Comparison of ENCODE assay signal across 9 cellular contexts in genomic region chr9:96137666-96138429, GRCh38.
DNase-seq lines count a peak whose midpoint lies in the region; ATAC-seq and TF ChIP-seq lines count a peak whose summit lies in the region.
"Had no signal": no experiment of that assay in that cellular context is flagged by ENCODE, and none has a peak within 500 bp of the region (broad histone marks: within the 10 kb centered on the region; RNA-seq: fewer than 3 reads in every experiment).

No MANE protein-coding gene starts in this region.

- peaks cover 3 to 10% of the 10 kb centered on the region in 2 donors for H3K27me3 Mint-ChIP-seq in CD8-positive, alpha-beta memory T cell
- peaks cover 8% of the 10 kb centered on the region for H3K27me3 Mint-ChIP-seq in activated T-helper 2 cell treated with anti-CD3 and anti-CD28 coated beads, Interferon-gamma antibody, Interleukin-2, Interleukin-4, amounts not matched to agents 10 μg/mL and 5 μg/mL and 100 μg/mL, durations not matched to agents 14 hours and 24 hours and 36 hours (ENCODE audit: low read depth)

- no peak overlapping the region for H4K8ac ChIP-seq in mesendoderm (ENCODE audit: low read depth, low read length)

- no peak overlapping the region for H2AK5ac ChIP-seq in mesendoderm (ENCODE audit: low read length)

- H3K9me3 Mint-ChIP-seq in CD8-positive, alpha-beta memory T cell = peaks cover under 1 to 11% (median 6%) of the 10 kb centered on the region in 5 donors
- H3K9me3 Mint-ChIP-seq in activated T-helper 2 cell treated with anti-CD3 and anti-CD28 coated beads, Interferon-gamma antibody, Interleukin-2, Interleukin-4, amounts not matched to agents 10 μg/mL and 5 μg/mL and 100 μg/mL, durations not matched to agents 14 hours and 24 hours and 36 hours = no peaks in the 10 kb centered on the region
- H3K9me3 Mint-ChIP-seq: stimulated activated naive CD8-positive, alpha-beta T cell treated with anti-CD3 and anti-CD28 coated beads, Interleukin-15, Interleukin-2, amounts not matched to agents 100 ng/mL and 50 ng/mL, for 24 hours had no signal

- CTCF ChIA-PET in CD8-positive, alpha-beta memory T cell (lab: Charles Lee) = no interaction called here

- H3K27ac Mint-ChIP-seq in CD8-positive, alpha-beta memory T cell = peak overlapping the region in 1 of 8 donors; percentile 25
- H3K27ac Mint-ChIP-seq in activated T-helper 2 cell treated with anti-CD3 and anti-CD28 coated beads, Interferon-gamma antibody, Interleukin-2, Interleukin-4, amounts not matched to agents 10 μg/mL and 5 μg/mL and 100 μg/mL, durations not matched to agents 14 hours and 24 hours and 36 hours = no peak overlapping the region
- H3K27ac Mint-ChIP-seq: stimulated activated naive CD8-positive, alpha-beta T cell treated with anti-CD3 and anti-CD28 coated beads, Interleukin-15, Interleukin-2, amounts not matched to agents 100 ng/mL and 50 ng/mL, for 24 hours had no signal

- intact Hi-C loops in activated T-helper 2 cell treated with anti-CD3 and anti-CD28 coated beads, Interferon-gamma antibody, Interleukin-2, Interleukin-4, amounts not matched to agents 10 μg/mL and 5 μg/mL and 100 μg/mL, durations not matched to agents 14 hours and 24 hours and 36 hours (cut with micrococcal nuclease) = no loop called here

- WGBS in mesendoderm (ENCODE audit: extremely low coverage, insufficient coverage, low lambda C conversion rate) = no CpG with 5 or more reads among the region's 6 CpGs

- no peak overlapping the region for H3K23ac ChIP-seq in mesendoderm (ENCODE audit: low read length)

- peaks cover 0 to 11% (median 1%) of the 10 kb centered on the region in 3 donors for H3K36me3 Mint-ChIP-seq in CD8-positive, alpha-beta memory T cell
- H3K36me3 Mint-ChIP-seq in activated T-helper 2 cell treated with anti-CD3 and anti-CD28 coated beads, Interferon-gamma antibody, Interleukin-2, Interleukin-4, amounts not matched to agents 10 μg/mL and 5 μg/mL and 100 μg/mL, durations not matched to agents 14 hours and 24 hours and 36 hours (ENCODE audit: low read depth) = no peaks in the 10 kb centered on the region

- peak overlapping the region; percentile 37 for H3K56ac ChIP-seq in mesendoderm (ENCODE audit: low read length)

- no peak overlapping the region for H2BK120ac ChIP-seq in mesendoderm (ENCODE audit: low read depth, low read length)

- H3K4me2 ChIP-seq in mesendoderm (ENCODE audit: low read length) = no peak overlapping the region

- peak overlapping the region in 5 of 7 donors; percentile 19 to 82 (median 30) for H3K4me3 Mint-ChIP-seq in CD8-positive, alpha-beta memory T cell
- no peak overlapping the region for H3K4me3 Mint-ChIP-seq in activated T-helper 2 cell treated with anti-CD3 and anti-CD28 coated beads, Interferon-gamma antibody, Interleukin-2, Interleukin-4, amounts not matched to agents 10 μg/mL and 5 μg/mL and 100 μg/mL, durations not matched to agents 14 hours and 24 hours and 36 hours (ENCODE audit: low read depth)
- H3K4me3 Mint-ChIP-seq: stimulated activated naive CD8-positive, alpha-beta T cell treated with anti-CD3 and anti-CD28 coated beads, Interleukin-15, Interleukin-2, amounts not matched to agents 100 ng/mL and 50 ng/mL, for 24 hours had no signal

- no peak overlapping the region for H4K5ac ChIP-seq in mesendoderm (ENCODE audit: low read length)

- H2BK5ac ChIP-seq in mesendoderm (ENCODE audit: low read length) = no peak overlapping the region

- ATAC-seq in GM21737 (IDR thresholded peaks at IDR 0.05; ENCODE audit: unreplicated experiment) (peak; percentile 27), SK-N-SH treated with all-trans-retinoic acid at 6 μM for 48 hours (no peak)

- POLR2A ChIA-PET in CD8-positive, alpha-beta memory T cell (lab: Charles Lee) = no interaction called here

- peaks cover 4 to 21% (median 14%) of the 10 kb centered on the region in 3 donors for H3K4me1 Mint-ChIP-seq in CD8-positive, alpha-beta memory T cell
- H3K4me1 Mint-ChIP-seq in activated T-helper 2 cell treated with anti-CD3 and anti-CD28 coated beads, Interferon-gamma antibody, Interleukin-2, Interleukin-4, amounts not matched to agents 10 μg/mL and 5 μg/mL and 100 μg/mL, durations not matched to agents 14 hours and 24 hours and 36 hours (ENCODE audit: low read depth) = peaks cover 17% of the 10 kb centered on the region

- H3K79me2 ChIP-seq in mesendoderm (ENCODE audit: control insufficient read depth, insufficient read depth, low read length) = no peaks in the 10 kb centered on the region

- no peak overlapping the region for H2BK15ac ChIP-seq in mesendoderm (replicated peaks; ENCODE audit: low read depth)

- peak overlapping the region; percentile 46 for H3K9ac ChIP-seq in NT2/D1 (ENCODE audit: insufficient read length, low read depth)
- no peak overlapping the region for H3K9ac ChIP-seq in mesendoderm (ENCODE audit: low read length)

- H3K18ac ChIP-seq in mesendoderm (ENCODE audit: low read length) = no peak overlapping the region

- no peaks in the 10 kb centered on the region for H3K79me1 ChIP-seq in mesendoderm (ENCODE audit: low read length)

- no peak overlapping the region for H3K4me3 ChIP-seq in CD8-positive, alpha-beta memory T cell (ENCODE audit: low read length)
- H3K4me3 ChIP-seq in NT2/D1 (ENCODE audit: insufficient read length, low read depth) (no peak overlapping the region), mesendoderm (ENCODE audit: low read length) (no peak overlapping the region)

- H3K36me3 ChIP-seq in CD8-positive, alpha-beta memory T cell (ENCODE audit: insufficient read depth, low read length) = no peaks in the 10 kb centered on the region
- H3K36me3 ChIP-seq in NT2/D1 (ENCODE audit: insufficient read depth, insufficient read length, low read length) = no peaks in the 10 kb centered on the region
- no peaks in the 10 kb centered on the region for H3K36me3 ChIP-seq in mesendoderm (ENCODE audit: control insufficient read depth, insufficient read depth, low read length)

- no peak overlapping the region for H3K27ac ChIP-seq in CD8-positive, alpha-beta memory T cell (ENCODE audit: low read depth, low read length)
- H3K27ac ChIP-seq in mesendoderm (ENCODE audit: low read depth, low read length) = no peak overlapping the region

- H3K4me1 ChIP-seq in CD8-positive, alpha-beta memory T cell (ENCODE audit: insufficient read depth, low read length) = no peaks in the 10 kb centered on the region
- peaks cover 5% of the 10 kb centered on the region for H3K4me1 ChIP-seq in NT2/D1 (ENCODE audit: insufficient read depth, insufficient read length)
- H3K4me1 ChIP-seq in mesendoderm (ENCODE audit: control insufficient read depth, low read depth, low read length) = peaks cover 2% of the 10 kb centered on the region

- no peaks in the 10 kb centered on the region for H3K27me3 ChIP-seq in CD8-positive, alpha-beta memory T cell (ENCODE audit: insufficient read depth, low read length, poor library complexity, severe bottlenecking)
- H3K27me3 ChIP-seq in NT2/D1 (ENCODE audit: insufficient read depth, insufficient read length) (no peaks in the 10 kb centered on the region), mesendoderm (ENCODE audit: insufficient read depth, low read length, poor library complexity) (no peaks in the 10 kb centered on the region)

- DNase-seq in CD8-positive, alpha-beta memory T cell = no peak
- no peak for DNase-seq in NT2/D1 (ENCODE audit: low read depth, low spot score)
- peak; percentile 64 for DNase-seq in mesendoderm
- DNase-seq in putamen (ENCODE audit: low spot score) = no peak
- no peak for DNase-seq in activated T-helper 2 cell treated with anti-CD3 and anti-CD28 coated beads, Interferon-gamma antibody, Interleukin-2, Interleukin-4, amounts not matched to agents 10 μg/mL and 5 μg/mL and 100 μg/mL, durations not matched to agents 14 hours and 24 hours and 36 hours (ENCODE audit: low spot score)
- no peak for DNase-seq in NCI-H1048 (lab: John Stamatoyannopoulos, UW)

- H3K4ac ChIP-seq in mesendoderm (ENCODE audit: low read depth, low read length) = no peak overlapping the region

- no peaks in the 10 kb centered on the region for H3K9me3 ChIP-seq in CD8-positive, alpha-beta memory T cell (ENCODE audit: low read length)
- H3K9me3 ChIP-seq in NT2/D1 (ENCODE audit: insufficient read depth, low read length) = no peaks in the 10 kb centered on the region

TF ChIP-seq in SK-N-SH treated with all-trans-retinoic acid at 6 μM for 48 hours, 23 proteins besides CTCF, POLR2A, EP300 and RAD21:
- TF ChIP-seq GLIS3 (CRISPR knock-in tag; IDR thresholded peaks at IDR 0.05) = no peak
- TF ChIP-seq OSR1 (CRISPR knock-in tag; IDR thresholded peaks at IDR 0.05) = no peak
- TF ChIP-seq PPARA (CRISPR knock-in tag; IDR thresholded peaks at IDR 0.05; ENCODE audit: borderline replicate concordance) = no peak
- TF ChIP-seq TOX (CRISPR knock-in tag; IDR thresholded peaks at IDR 0.05; ENCODE audit: borderline replicate concordance) = no peak
- no peak for TF ChIP-seq ZNF8 (CRISPR knock-in tag; IDR thresholded peaks at IDR 0.05)
